Comparison of ENCODE assay signal across 8 cellular contexts in genomic region chr10:22436893-22437619, GRCh38.
DNase-seq lines count a peak whose midpoint lies in the region; ATAC-seq lines count a peak whose summit lies in the region.

No MANE protein-coding gene starts in this region.

- H3K27me3 Mint-ChIP-seq in CD8-positive, alpha-beta memory T cell = peaks cover 3 to 4% of the 10 kb centered on the region in 2 donors
- H3K27me3 Mint-ChIP-seq in activated T-helper 17 cell treated with anti-CD3 and anti-CD28 coated beads, Interleukin-2, amount 50 U/mL, for 72 hours = no peaks in the 10 kb centered on the region
- H3K27me3 Mint-ChIP-seq in naive thymus-derived CD8-positive, alpha-beta T cell = peaks cover 0 to under 1% (median 0%) of the 10 kb centered on the region in 5 donors
- H3K27me3 Mint-ChIP-seq in stimulated activated memory B cell treated with anti-CD40 and anti-IgM and Interleukin-4, amounts not matched to agents 10 μg/mL and 1 μg/mL and 100 μg/mL, for 72 hours = no peaks in the 10 kb centered on the region

- peak overlapping the region; percentile 78 for H3K4me3 ChIP-seq in CD8-positive, alpha-beta memory T cell (ENCODE audit: low read length)

- H3K36me3 Mint-ChIP-seq in CD8-positive, alpha-beta memory T cell = peaks cover 0 to 8% (median 0%) of the 10 kb centered on the region in 3 donors
- no peaks in the 10 kb centered on the region for H3K36me3 Mint-ChIP-seq in activated T-helper 17 cell treated with anti-CD3 and anti-CD28 coated beads, Interleukin-2, amount 50 U/mL, for 72 hours (ENCODE audit: low read depth)
- H3K36me3 Mint-ChIP-seq in naive thymus-derived CD8-positive, alpha-beta T cell = no peaks in the 10 kb centered on the region
- H3K36me3 Mint-ChIP-seq in stimulated activated memory B cell treated with anti-CD40 and anti-IgM and Interleukin-4, amounts not matched to agents 10 μg/mL and 1 μg/mL and 100 μg/mL, for 72 hours = no peaks in the 10 kb centered on the region

- H3K9me3 ChIP-seq in CD8-positive, alpha-beta memory T cell (ENCODE audit: low read length) = no peaks in the 10 kb centered on the region

- H3K27ac Mint-ChIP-seq in CD8-positive, alpha-beta memory T cell = peak overlapping the region; percentile 95 to 100 (median 98)
- peak overlapping the region; percentile 92 for H3K27ac Mint-ChIP-seq in activated T-helper 17 cell treated with anti-CD3 and anti-CD28 coated beads, Interleukin-2, amount 50 U/mL, for 72 hours
- H3K27ac Mint-ChIP-seq in naive thymus-derived CD8-positive, alpha-beta T cell = peak overlapping the region; percentile 97 to 99 (median 98)
- peak overlapping the region; percentile 98 for H3K27ac Mint-ChIP-seq in stimulated activated memory B cell treated with anti-CD40 and anti-IgM and Interleukin-4, amounts not matched to agents 10 μg/mL and 1 μg/mL and 100 μg/mL, for 72 hours

- H3K27ac ChIP-seq in CD8-positive, alpha-beta memory T cell (ENCODE audit: low read depth, low read length) = peak overlapping the region; percentile 90

- CTCF ChIA-PET in CD8-positive, alpha-beta memory T cell (lab: Charles Lee) = interaction anchor here (0.6 to 2.6 kb wide), 22 partner anchors 10 to 940 kb away, joined by 3 to 17 read pairs (median 4); partner anchors contain the start of genes COMMD3 and DNAJC1

- H3K9me3 Mint-ChIP-seq in CD8-positive, alpha-beta memory T cell = no peaks in the 10 kb centered on the region
- H3K9me3 Mint-ChIP-seq in activated T-helper 17 cell treated with anti-CD3 and anti-CD28 coated beads, Interleukin-2, amount 50 U/mL, for 72 hours = no peaks in the 10 kb centered on the region
- H3K9me3 Mint-ChIP-seq in naive thymus-derived CD8-positive, alpha-beta T cell = no peaks in the 10 kb centered on the region
- H3K9me3 Mint-ChIP-seq in stimulated activated memory B cell treated with anti-CD40 and anti-IgM and Interleukin-4, amounts not matched to agents 10 μg/mL and 1 μg/mL and 100 μg/mL, for 72 hours = no peaks in the 10 kb centered on the region

- no peaks in the 10 kb centered on the region for H3K27me3 ChIP-seq in CD8-positive, alpha-beta memory T cell (ENCODE audit: insufficient read depth, low read length, poor library complexity, severe bottlenecking)

- H3K4me3 Mint-ChIP-seq in CD8-positive, alpha-beta memory T cell = peak overlapping the region; percentile 91 to 99 (median 96)
- peak overlapping the region; percentile 90 for H3K4me3 Mint-ChIP-seq in activated T-helper 17 cell treated with anti-CD3 and anti-CD28 coated beads, Interleukin-2, amount 50 U/mL, for 72 hours
- peak overlapping the region; percentile 90 to 99 (median 95) for H3K4me3 Mint-ChIP-seq in naive thymus-derived CD8-positive, alpha-beta T cell
- peak overlapping the region; percentile 92 for H3K4me3 Mint-ChIP-seq in stimulated activated memory B cell treated with anti-CD40 and anti-IgM and Interleukin-4, amounts not matched to agents 10 μg/mL and 1 μg/mL and 100 μg/mL, for 72 hours

- H3K4me1 Mint-ChIP-seq in CD8-positive, alpha-beta memory T cell = peaks cover 34 to 43% (median 40%) of the 10 kb centered on the region in 3 donors
- peaks cover 29% of the 10 kb centered on the region for H3K4me1 Mint-ChIP-seq in activated T-helper 17 cell treated with anti-CD3 and anti-CD28 coated beads, Interleukin-2, amount 50 U/mL, for 72 hours
- peaks cover 17 to 36% (median 32%) of the 10 kb centered on the region in 4 donors for H3K4me1 Mint-ChIP-seq in naive thymus-derived CD8-positive, alpha-beta T cell
- peaks cover 61% of the 10 kb centered on the region for H3K4me1 Mint-ChIP-seq in stimulated activated memory B cell treated with anti-CD40 and anti-IgM and Interleukin-4, amounts not matched to agents 10 μg/mL and 1 μg/mL and 100 μg/mL, for 72 hours

- POLR2A ChIA-PET in CD8-positive, alpha-beta memory T cell (lab: Charles Lee) = interaction anchor here (0.6 to 3.1 kb wide), 35 partner anchors 10 to 1002 kb away, joined by 3 to 23 read pairs (median 4); partner anchors contain the start of genes BMI1, COMMD3, DNAJC1 and OTUD1
- POLR2A ChIA-PET in naive thymus-derived CD8-positive, alpha-beta T cell (lab: Charles Lee) = interaction anchor here (0.6 to 4.1 kb wide), 45 partner anchors 8 to 1002 kb away, joined by 3 to 62 read pairs (median 4); partner anchors contain the start of genes BMI1, COMMD3, DNAJC1 and MLLT10

- peaks cover 20% of the 10 kb centered on the region for H3K4me1 ChIP-seq in CD8-positive, alpha-beta memory T cell (ENCODE audit: insufficient read depth, low read length)

- H3K36me3 ChIP-seq in CD8-positive, alpha-beta memory T cell (ENCODE audit: insufficient read depth, low read length) = no peaks in the 10 kb centered on the region

- ATAC-seq in GM19324 (IDR thresholded peaks at IDR 0.05; ENCODE audit: low FRiP score, unreplicated experiment) = peak; percentile 80
- peak; percentile 75 for ATAC-seq in HG03457 (IDR thresholded peaks at IDR 0.05; ENCODE audit: unreplicated experiment)
- peak; percentile 81 for ATAC-seq in activated T-helper 17 cell treated with anti-CD3 and anti-CD28 coated beads, Interleukin-2, amount 50 U/mL, for 72 hours (replicated peaks)
- peak; percentile 86 for ATAC-seq in naive thymus-derived CD8-positive, alpha-beta T cell
- peak; percentile 94 for ATAC-seq in stimulated activated memory B cell treated with anti-CD40 and anti-IgM and Interleukin-4, amounts not matched to agents 10 μg/mL and 1 μg/mL and 100 μg/mL, for 72 hours

- DNase-seq in CD8-positive, alpha-beta memory T cell = peak; percentile 79 to 94 (median 91)
- DNase-seq in OCI-M1 (lab: John Stamatoyannopoulos, UW) (peak; percentile 92), fibroblast of peridontal ligament (ENCODE audit: extremely low read depth) (peak; percentile 89)
- DNase-seq in naive thymus-derived CD8-positive, alpha-beta T cell = peak; percentile 78 to 95 (median 90)

Comparison
In these comparisons a context has a peak if more than half of its experiments do, and no peak if none do; other contexts are left out.
1. Peak in every context shown above with its lines: DNase-seq, ATAC-seq, H3K4me3 ChIP-seq and H3K27ac ChIP-seq.